ENCODE assay signal across 5 cellular contexts in the genomic region with DNA sequence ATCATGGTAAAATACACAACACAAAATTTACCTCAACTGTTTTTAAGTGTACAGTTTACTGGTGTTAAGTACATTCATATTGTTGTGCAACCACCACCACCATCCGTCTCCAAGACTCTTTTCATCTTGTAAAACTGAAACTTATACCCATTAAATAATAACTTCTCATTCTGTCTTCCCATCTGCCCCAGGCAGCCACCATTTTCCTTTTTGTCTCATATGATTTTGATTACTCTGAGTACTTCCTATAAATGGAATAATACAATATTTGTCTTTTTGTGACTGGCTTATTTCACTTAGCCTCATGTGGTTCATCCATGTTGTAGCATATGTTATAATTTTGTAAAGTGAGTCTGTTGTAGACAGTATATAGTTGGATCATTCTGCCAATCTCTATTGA.
"Had no signal": no experiment of that assay in that cellular context is flagged by ENCODE, and none has a peak within 500 bp of the region (broad histone marks: within the 10 kb centered on the region; RNA-seq: fewer than 3 reads in every experiment).

No MANE protein-coding gene starts in this region.

- H3K4me3 ChIP-seq: K562 had no signal

- ATAC-seq: HepG2, K562 had no signal

- H3K27ac ChIP-seq: HL-60 had no signal

- DNase-seq: KBM-7, KG1 had no signal
